Comparison of ENCODE assay signal across 2 cellular contexts in the genomic region with DNA sequence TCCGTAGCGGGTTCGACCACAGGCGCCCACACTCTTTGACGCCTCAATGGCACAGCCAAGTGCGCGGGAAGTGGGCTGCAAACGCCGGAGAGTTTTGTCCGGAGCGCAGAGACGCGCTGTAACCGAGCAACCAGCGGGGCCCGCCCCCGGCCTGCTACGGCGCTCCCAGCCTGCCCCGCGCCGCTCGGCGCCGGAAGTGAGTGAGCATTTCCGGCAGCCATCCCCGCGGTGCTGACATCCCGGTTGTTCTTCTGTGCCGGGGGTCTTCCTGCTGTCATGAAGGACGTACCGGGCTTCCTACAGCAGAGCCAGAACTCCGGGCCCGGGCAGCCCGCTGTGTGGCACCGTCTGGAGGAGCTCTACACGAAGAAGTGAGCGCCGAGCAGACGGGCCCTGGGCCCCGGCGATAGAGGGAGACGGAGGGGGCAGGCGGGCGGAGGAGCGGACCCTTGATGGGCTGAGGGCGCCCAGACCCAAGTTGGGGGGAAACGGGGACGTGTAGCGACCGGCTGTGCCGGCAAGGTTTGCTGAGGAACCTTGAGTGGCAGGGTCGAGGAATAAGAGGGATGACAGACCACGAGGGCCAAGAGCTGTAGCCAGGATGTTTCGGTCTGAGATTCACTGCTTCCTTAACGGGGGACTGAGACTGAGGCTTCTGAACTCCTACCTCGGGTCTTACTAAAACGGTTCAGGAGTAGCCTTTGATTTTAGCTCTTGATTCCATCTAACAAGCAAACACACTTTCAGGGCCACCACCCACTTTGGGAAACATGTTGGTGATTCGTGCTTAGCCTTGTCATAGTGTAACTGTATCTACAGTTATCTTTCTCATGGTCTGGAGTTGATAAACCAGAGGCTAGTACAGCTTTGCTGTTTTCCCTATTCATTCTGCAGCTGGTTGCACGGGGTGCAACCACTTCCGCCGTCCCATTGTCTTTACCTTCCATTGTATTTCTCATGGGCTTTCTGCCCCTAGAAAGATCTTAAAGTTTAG.
TF ChIP-seq lines count a peak whose summit lies in the region.

A gene (plus strand): TSS at position 203 of the 994 bp plus-strand sequence. CDS start 74 bp downstream, at position 277.

TF ChIP-seq in GM23338, 12 proteins besides CTCF, POLR2A, EP300 and RAD21 (continued from another document):
- TF ChIP-seq, protein P1, sequence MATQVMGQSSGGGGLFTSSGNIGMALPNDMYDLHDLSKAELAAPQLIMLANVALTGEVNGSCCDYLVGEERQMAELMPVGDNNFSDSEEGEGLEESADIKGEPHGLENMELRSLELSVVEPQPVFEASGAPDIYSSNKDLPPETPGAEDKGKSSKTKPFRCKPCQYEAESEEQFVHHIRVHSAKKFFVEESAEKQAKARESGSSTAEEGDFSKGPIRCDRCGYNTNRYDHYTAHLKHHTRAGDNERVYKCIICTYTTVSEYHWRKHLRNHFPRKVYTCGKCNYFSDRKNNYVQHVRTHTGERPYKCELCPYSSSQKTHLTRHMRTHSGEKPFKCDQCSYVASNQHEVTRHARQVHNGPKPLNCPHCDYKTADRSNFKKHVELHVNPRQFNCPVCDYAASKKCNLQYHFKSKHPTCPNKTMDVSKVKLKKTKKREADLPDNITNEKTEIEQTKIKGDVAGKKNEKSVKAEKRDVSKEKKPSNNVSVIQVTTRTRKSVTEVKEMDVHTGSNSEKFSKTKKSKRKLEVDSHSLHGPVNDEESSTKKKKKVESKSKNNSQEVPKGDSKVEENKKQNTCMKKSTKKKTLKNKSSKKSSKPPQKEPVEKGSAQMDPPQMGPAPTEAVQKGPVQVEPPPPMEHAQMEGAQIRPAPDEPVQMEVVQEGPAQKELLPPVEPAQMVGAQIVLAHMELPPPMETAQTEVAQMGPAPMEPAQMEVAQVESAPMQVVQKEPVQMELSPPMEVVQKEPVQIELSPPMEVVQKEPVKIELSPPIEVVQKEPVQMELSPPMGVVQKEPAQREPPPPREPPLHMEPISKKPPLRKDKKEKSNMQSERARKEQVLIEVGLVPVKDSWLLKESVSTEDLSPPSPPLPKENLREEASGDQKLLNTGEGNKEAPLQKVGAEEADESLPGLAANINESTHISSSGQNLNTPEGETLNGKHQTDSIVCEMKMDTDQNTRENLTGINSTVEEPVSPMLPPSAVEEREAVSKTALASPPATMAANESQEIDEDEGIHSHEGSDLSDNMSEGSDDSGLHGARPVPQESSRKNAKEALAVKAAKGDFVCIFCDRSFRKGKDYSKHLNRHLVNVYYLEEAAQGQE (IDR thresholded peaks at IDR 0.05; ENCODE audit: unreplicated experiment) = no peak
- TF ChIP-seq JUNB (IDR thresholded peaks at IDR 0.05; ENCODE audit: unreplicated experiment) (no peak), EZH2phosphoT487 (IDR thresholded peaks at IDR 0.05; ENCODE audit: unreplicated experiment) (no peak)
- TF ChIP-seq, protein P2, sequence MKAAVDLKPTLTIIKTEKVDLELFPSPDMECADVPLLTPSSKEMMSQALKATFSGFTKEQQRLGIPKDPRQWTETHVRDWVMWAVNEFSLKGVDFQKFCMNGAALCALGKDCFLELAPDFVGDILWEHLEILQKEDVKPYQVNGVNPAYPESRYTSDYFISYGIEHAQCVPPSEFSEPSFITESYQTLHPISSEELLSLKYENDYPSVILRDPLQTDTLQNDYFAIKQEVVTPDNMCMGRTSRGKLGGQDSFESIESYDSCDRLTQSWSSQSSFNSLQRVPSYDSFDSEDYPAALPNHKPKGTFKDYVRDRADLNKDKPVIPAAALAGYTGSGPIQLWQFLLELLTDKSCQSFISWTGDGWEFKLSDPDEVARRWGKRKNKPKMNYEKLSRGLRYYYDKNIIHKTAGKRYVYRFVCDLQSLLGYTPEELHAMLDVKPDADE (IDR thresholded peaks at IDR 0.05) = peak; percentile 53; the same call in 1 of the 2 replicates

TF ChIP-seq in SK-N-SH treated with all-trans-retinoic acid at 6 μM for 48 hours, 23 proteins besides CTCF, POLR2A, EP300 and RAD21:
- TF ChIP-seq, protein P3, sequence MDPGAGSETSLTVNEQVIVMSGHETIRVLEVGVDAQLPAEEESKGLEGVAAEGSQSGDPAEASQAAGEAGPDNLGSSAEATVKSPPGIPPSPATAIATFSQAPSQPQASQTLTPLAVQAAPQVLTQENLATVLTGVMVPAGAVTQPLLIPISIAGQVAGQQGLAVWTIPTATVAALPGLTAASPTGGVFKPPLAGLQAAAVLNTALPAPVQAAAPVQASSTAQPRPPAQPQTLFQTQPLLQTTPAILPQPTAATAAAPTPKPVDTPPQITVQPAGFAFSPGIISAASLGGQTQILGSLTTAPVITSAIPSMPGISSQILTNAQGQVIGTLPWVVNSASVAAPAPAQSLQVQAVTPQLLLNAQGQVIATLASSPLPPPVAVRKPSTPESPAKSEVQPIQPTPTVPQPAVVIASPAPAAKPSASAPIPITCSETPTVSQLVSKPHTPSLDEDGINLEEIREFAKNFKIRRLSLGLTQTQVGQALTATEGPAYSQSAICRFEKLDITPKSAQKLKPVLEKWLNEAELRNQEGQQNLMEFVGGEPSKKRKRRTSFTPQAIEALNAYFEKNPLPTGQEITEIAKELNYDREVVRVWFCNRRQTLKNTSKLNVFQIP (CRISPR knock-in tag; IDR thresholded peaks at IDR 0.05; ENCODE audit: borderline replicate concordance, low read depth) = no peak
- TF ChIP-seq TCF4 (CRISPR knock-in tag; IDR thresholded peaks at IDR 0.05; ENCODE audit: borderline replicate concordance) (no peak), ESRRG (CRISPR knock-in tag; IDR thresholded peaks at IDR 0.05) (no peak), SNAI2 (CRISPR knock-in tag; IDR thresholded peaks at IDR 0.05) (no peak), ZNF8 (CRISPR knock-in tag; IDR thresholded peaks at IDR 0.05) (no peak), PPARA (CRISPR knock-in tag; IDR thresholded peaks at IDR 0.05; ENCODE audit: borderline replicate concordance) (no peak), ZFP3 (CRISPR knock-in tag; IDR thresholded peaks at IDR 0.05) (no peak), CSDC2 (CRISPR knock-in tag; IDR thresholded peaks at IDR 0.05) (no peak), ZNF70 (CRISPR knock-in tag; IDR thresholded peaks at IDR 0.05) (no peak), ZFP30 (CRISPR knock-in tag; IDR thresholded peaks at IDR 0.05) (no peak), ZNF565 (CRISPR knock-in tag; conservative IDR thresholded peaks at IDR 0.05; ENCODE audit: low read depth) (no peak), RARB (CRISPR knock-in tag; IDR thresholded peaks at IDR 0.05) (no peak), GLIS3 (CRISPR knock-in tag; IDR thresholded peaks at IDR 0.05) (no peak), BACH2 (CRISPR knock-in tag; IDR thresholded peaks at IDR 0.05; ENCODE audit: borderline replicate concordance) (no peak), OSR1 (CRISPR knock-in tag; IDR thresholded peaks at IDR 0.05) (no peak), ZC3H10 (CRISPR knock-in tag; IDR thresholded peaks at IDR 0.05) (no peak)
- TF ChIP-seq, protein P4, sequence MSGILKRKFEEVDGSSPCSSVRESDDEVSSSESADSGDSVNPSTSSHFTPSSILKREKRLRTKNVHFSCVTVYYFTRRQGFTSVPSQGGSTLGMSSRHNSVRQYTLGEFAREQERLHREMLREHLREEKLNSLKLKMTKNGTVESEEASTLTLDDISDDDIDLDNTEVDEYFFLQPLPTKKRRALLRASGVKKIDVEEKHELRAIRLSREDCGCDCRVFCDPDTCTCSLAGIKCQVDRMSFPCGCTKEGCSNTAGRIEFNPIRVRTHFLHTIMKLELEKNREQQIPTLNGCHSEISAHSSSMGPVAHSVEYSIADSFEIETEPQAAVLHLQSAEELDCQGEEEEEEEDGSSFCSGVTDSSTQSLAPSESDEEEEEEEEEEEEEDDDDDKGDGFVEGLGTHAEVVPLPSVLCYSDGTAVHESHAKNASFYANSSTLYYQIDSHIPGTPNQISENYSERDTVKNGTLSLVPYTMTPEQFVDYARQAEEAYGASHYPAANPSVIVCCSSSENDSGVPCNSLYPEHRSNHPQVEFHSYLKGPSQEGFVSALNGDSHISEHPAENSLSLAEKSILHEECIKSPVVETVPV (CRISPR knock-in tag; IDR thresholded peaks at IDR 0.05) = no peak
- TF ChIP-seq, protein P5, sequence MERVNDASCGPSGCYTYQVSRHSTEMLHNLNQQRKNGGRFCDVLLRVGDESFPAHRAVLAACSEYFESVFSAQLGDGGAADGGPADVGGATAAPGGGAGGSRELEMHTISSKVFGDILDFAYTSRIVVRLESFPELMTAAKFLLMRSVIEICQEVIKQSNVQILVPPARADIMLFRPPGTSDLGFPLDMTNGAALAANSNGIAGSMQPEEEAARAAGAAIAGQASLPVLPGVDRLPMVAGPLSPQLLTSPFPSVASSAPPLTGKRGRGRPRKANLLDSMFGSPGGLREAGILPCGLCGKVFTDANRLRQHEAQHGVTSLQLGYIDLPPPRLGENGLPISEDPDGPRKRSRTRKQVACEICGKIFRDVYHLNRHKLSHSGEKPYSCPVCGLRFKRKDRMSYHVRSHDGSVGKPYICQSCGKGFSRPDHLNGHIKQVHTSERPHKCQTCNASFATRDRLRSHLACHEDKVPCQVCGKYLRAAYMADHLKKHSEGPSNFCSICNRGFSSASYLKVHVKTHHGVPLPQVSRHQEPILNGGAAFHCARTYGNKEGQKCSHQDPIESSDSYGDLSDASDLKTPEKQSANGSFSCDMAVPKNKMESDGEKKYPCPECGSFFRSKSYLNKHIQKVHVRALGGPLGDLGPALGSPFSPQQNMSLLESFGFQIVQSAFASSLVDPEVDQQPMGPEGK (CRISPR knock-in tag; IDR thresholded peaks at IDR 0.05; ENCODE audit: borderline replicate concordance) = no peak
- TF ChIP-seq, protein P6, sequence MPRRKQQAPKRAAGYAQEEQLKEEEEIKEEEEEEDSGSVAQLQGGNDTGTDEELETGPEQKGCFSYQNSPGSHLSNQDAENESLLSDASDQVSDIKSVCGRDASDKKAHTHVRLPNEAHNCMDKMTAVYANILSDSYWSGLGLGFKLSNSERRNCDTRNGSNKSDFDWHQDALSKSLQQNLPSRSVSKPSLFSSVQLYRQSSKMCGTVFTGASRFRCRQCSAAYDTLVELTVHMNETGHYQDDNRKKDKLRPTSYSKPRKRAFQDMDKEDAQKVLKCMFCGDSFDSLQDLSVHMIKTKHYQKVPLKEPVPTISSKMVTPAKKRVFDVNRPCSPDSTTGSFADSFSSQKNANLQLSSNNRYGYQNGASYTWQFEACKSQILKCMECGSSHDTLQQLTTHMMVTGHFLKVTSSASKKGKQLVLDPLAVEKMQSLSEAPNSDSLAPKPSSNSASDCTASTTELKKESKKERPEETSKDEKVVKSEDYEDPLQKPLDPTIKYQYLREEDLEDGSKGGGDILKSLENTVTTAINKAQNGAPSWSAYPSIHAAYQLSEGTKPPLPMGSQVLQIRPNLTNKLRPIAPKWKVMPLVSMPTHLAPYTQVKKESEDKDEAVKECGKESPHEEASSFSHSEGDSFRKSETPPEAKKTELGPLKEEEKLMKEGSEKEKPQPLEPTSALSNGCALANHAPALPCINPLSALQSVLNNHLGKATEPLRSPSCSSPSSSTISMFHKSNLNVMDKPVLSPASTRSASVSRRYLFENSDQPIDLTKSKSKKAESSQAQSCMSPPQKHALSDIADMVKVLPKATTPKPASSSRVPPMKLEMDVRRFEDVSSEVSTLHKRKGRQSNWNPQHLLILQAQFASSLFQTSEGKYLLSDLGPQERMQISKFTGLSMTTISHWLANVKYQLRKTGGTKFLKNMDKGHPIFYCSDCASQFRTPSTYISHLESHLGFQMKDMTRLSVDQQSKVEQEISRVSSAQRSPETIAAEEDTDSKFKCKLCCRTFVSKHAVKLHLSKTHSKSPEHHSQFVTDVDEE (CRISPR knock-in tag; IDR thresholded peaks at IDR 0.05) = no peak
- TF ChIP-seq, protein P7, sequence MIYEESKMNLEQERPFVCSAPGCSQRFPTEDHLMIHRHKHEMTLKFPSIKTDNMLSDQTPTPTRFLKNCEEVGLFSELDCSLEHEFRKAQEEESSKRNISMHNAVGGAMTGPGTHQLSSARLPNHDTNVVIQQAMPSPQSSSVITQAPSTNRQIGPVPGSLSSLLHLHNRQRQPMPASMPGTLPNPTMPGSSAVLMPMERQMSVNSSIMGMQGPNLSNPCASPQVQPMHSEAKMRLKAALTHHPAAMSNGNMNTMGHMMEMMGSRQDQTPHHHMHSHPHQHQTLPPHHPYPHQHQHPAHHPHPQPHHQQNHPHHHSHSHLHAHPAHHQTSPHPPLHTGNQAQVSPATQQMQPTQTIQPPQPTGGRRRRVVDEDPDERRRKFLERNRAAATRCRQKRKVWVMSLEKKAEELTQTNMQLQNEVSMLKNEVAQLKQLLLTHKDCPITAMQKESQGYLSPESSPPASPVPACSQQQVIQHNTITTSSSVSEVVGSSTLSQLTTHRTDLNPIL (CRISPR knock-in tag; IDR thresholded peaks at IDR 0.05; ENCODE audit: low read depth) = no peak
